Comparison of ENCODE assay signal across 24 cellular contexts in the genomic region with DNA sequence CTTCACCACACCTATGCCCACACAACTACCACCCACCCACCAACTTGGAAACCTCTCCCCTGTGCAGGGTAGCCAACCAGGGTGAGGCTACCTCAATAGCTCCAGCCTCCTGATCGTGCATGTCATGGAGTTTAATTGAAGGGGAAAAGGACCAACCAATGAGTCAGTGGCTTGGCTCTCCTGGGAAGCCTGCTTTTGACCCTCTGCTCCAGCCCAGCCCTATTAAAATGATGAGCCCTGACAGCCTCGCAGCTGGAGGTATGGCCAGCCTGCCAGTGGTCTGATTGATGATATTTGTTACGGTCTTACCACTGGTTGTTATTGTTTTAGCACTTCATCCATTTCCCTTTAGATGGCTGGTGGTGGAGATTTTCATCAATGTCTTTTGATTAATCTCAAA.
A peak's percentile ranks its signal among the peaks of the same experiment; 100 is the strongest.
DNase-seq lines count a peak whose midpoint lies in the region; ATAC-seq and TF ChIP-seq lines count a peak whose summit lies in the region.
"Had no signal": no experiment of that assay in that cellular context is flagged by ENCODE, and none has a peak within 500 bp of the region (broad histone marks: within the 10 kb centered on the region; RNA-seq: fewer than 3 reads in every experiment).

No MANE protein-coding gene starts in this region.

- H3K18ac ChIP-seq in H9 (ENCODE audit: insufficient read length, low read depth, low read length): no peak overlapping the region

- no peaks in the 10 kb centered on the region for H3K79me2 ChIP-seq in GM23338 (replicated peaks; ENCODE audit: insufficient read depth)
- H3K79me2 ChIP-seq in H9 (ENCODE audit: insufficient read depth, low read length): no peaks in the 10 kb centered on the region

- no peak overlapping the region for H2BK20ac ChIP-seq in H9 (ENCODE audit: low read depth, low read length, poor library complexity, severe bottlenecking)

- no peaks in the 10 kb centered on the region for H3K79me1 ChIP-seq in H9 (ENCODE audit: insufficient read depth, low read depth, low read length, poor library complexity, severe bottlenecking)

- ATAC-seq in GM23338: no peak
- ATAC-seq: A549; CD8-positive, alpha-beta T cell; GM12878 had no signal

- CTCF ChIA-PET in HEK293T (lab: Yijun Ruan, JAX): interaction anchor here (0.6 kb wide), 1 partner anchor 21 kb away, joined by 7 read pairs; no protein-coding TSS in a partner anchor

- no peak overlapping the region for H3K14ac ChIP-seq in H9 (ENCODE audit: insufficient read depth, low read length)

- no peak overlapping the region for H3T11ph ChIP-seq in H9 (ENCODE audit: low read length)

- H3K9me2 ChIP-seq in GM23338 (ENCODE audit: insufficient read depth): peaks cover 17% of the 10 kb centered on the region

- WGBS in H9 (ENCODE audit: extremely low coverage, insufficient read length, low lambda C conversion rate): no CpG with 5 or more reads among the region's 3 CpGs

- H3K27ac ChIP-seq in GM23338 (ENCODE audit: low read depth) (no peak overlapping the region), H9 (ENCODE audit: insufficient read length, low read depth, low read length) (no peak overlapping the region)
- H3K27ac ChIP-seq: 22Rv1; A549; BLaER1 treated with 17β-estradiol and CSF1 and Interleukin-3, amounts not matched to agents 10 nM and 100 nM; C4-2B had no signal

- TF ChIP-seq CTCF in GM23338 (conservative IDR thresholded peaks at IDR 0.05; ENCODE audit: low read depth in 2 of 2) (no peak), H9 (conservative IDR thresholded peaks at IDR 0.05) (no peak)

- H3K9ac ChIP-seq in H9 (ENCODE audit: extremely low read depth, insufficient read length, low read length): no peak overlapping the region
- H3K9ac ChIP-seq: BLaER1 treated with 17β-estradiol and CSF1 and Interleukin-3, amounts not matched to agents 10 nM and 100 nM had no signal

- H2BK15ac ChIP-seq in H9 (ENCODE audit: low read depth, low read length): no peak overlapping the region

- no peaks in the 10 kb centered on the region for H3K23me2 ChIP-seq in H9 (ENCODE audit: insufficient read length, low read depth, low read length, poor library complexity, severe bottlenecking)

- H3K9me3 Mint-ChIP-seq in GM23338 (no peaks in the 10 kb centered on the region), H9 (no peaks in the 10 kb centered on the region)
- H3K9me3 Mint-ChIP-seq in activated CD4-positive, alpha-beta T cell treated with anti-CD3 and anti-CD28 coated beads, Interleukin-2, amount 10 ng/mL, durations not matched to agents 24 days and 14 days: no peaks in the 10 kb centered on the region
- H3K9me3 Mint-ChIP-seq: CD4-positive, alpha-beta T cell had no signal

- H3K4me1 Mint-ChIP-seq in GM23338 (no peaks in the 10 kb centered on the region), H9 (no peaks in the 10 kb centered on the region)
- H3K4me1 Mint-ChIP-seq in activated CD4-positive, alpha-beta T cell treated with anti-CD3 and anti-CD28 coated beads, Interleukin-2, amount 10 ng/mL, durations not matched to agents 24 days and 14 days: no peaks in the 10 kb centered on the region
- H3K4me1 Mint-ChIP-seq: B cell had no signal

- H3K27me3 ChIP-seq in GM23338 (ENCODE audit: insufficient read depth) (no peaks in the 10 kb centered on the region), H9 (ENCODE audit: insufficient read depth, low read length) (no peaks in the 10 kb centered on the region)

- H3K4ac ChIP-seq in H9 (ENCODE audit: low read depth, low read length): no peak overlapping the region

- H3K4me2 ChIP-seq in GM23338 (no peak overlapping the region), H9 (ENCODE audit: insufficient read depth, insufficient read length, low read length) (no peak overlapping the region)
- H3K4me2 ChIP-seq: A549; BLaER1 treated with 17β-estradiol and CSF1 and Interleukin-3, amounts not matched to agents 10 nM and 100 nM had no signal

- POLR2A ChIA-PET in HEK293T (lab: Yijun Ruan, JAX): no interaction called here

- no peak overlapping the region for H2BK120ac ChIP-seq in H9 (ENCODE audit: low read depth, low read length, poor library complexity, severe bottlenecking)

- no peak overlapping the region for H3K23ac ChIP-seq in H9 (ENCODE audit: insufficient read length, low read depth, low read length)

- no peaks in the 10 kb centered on the region for H3K4me1 ChIP-seq in GM23338 (ENCODE audit: insufficient read depth)
- no peaks in the 10 kb centered on the region for H3K4me1 ChIP-seq in H9 (ENCODE audit: insufficient read depth, low read length)
- H3K4me1 ChIP-seq: A549, Caco-2 had no signal

- H3K36me3 ChIP-seq in GM23338 (ENCODE audit: insufficient read depth): no peaks in the 10 kb centered on the region
- H3K36me3 ChIP-seq: BLaER1 treated with 17β-estradiol and CSF1 and Interleukin-3, amounts not matched to agents 10 nM and 100 nM had no signal

- H4K91ac ChIP-seq in H9 (ENCODE audit: insufficient read length, low read depth, low read length): no peak overlapping the region

- no peaks in the 10 kb centered on the region for H3F3A ChIP-seq in GM23338 (replicated peaks; ENCODE audit: low read depth)

- intact Hi-C loops in activated CD4-positive, alpha-beta T cell treated with anti-CD3 and anti-CD28 coated beads, Interleukin-2, amount 10 ng/mL, durations not matched to agents 24 days and 14 days (cut with micrococcal nuclease): no loop called here

- H2AK5ac ChIP-seq in H9 (ENCODE audit: insufficient read length, low read length): no peak overlapping the region

- H3K4me3 Mint-ChIP-seq in GM23338 (no peak overlapping the region), H9 (no peak overlapping the region)
- no peak overlapping the region for H3K4me3 Mint-ChIP-seq in activated CD4-positive, alpha-beta T cell treated with anti-CD3 and anti-CD28 coated beads, Interleukin-2, amount 10 ng/mL, durations not matched to agents 24 days and 14 days
- H3K4me3 Mint-ChIP-seq: B cell; CD4-positive, alpha-beta T cell; CD8-positive, alpha-beta T cell had no signal

- no peaks in the 10 kb centered on the region for H3K27me3 Mint-ChIP-seq in GM23338 (ENCODE audit: insufficient read depth, low read depth, poor library complexity)
- no peaks in the 10 kb centered on the region for H3K27me3 Mint-ChIP-seq in activated CD4-positive, alpha-beta T cell treated with anti-CD3 and anti-CD28 coated beads, Interleukin-2, amount 10 ng/mL, durations not matched to agents 24 days and 14 days
- no peaks in the 10 kb centered on the region; the same call in 1 of the 2 replicates for H3K27me3 Mint-ChIP-seq in H9 (ENCODE audit: low read depth)
- H3K27me3 Mint-ChIP-seq: CD4-positive, alpha-beta T cell had no signal

- no peak overlapping the region for H4K5ac ChIP-seq in H9 (ENCODE audit: insufficient read length, low read depth, low read length)

- no peak overlapping the region for H3K56ac ChIP-seq in H9 (ENCODE audit: insufficient read length, low read depth, low read length)

- H3K27ac Mint-ChIP-seq in GM23338: no peak overlapping the region
- H3K27ac Mint-ChIP-seq in activated CD4-positive, alpha-beta T cell treated with anti-CD3 and anti-CD28 coated beads, Interleukin-2, amount 10 ng/mL, durations not matched to agents 24 days and 14 days: no peak overlapping the region
- H3K27ac Mint-ChIP-seq in H9: peak overlapping the region in 1 of 3 experiments; percentile 79; a peak in 1 of 7 replicates
- H3K27ac Mint-ChIP-seq: B cell; CD4-positive, alpha-beta T cell; CD8-positive, alpha-beta T cell had no signal

- no peaks in the 10 kb centered on the region for H3K36me3 Mint-ChIP-seq in GM23338 (ENCODE audit: low read depth)
- H3K36me3 Mint-ChIP-seq in activated CD4-positive, alpha-beta T cell treated with anti-CD3 and anti-CD28 coated beads, Interleukin-2, amount 10 ng/mL, durations not matched to agents 24 days and 14 days (ENCODE audit: low read depth): no peaks in the 10 kb centered on the region
- no peaks in the 10 kb centered on the region for H3K36me3 Mint-ChIP-seq in H9 (ENCODE audit: insufficient read depth in 1 of 3, low read depth in 3 of 3)
- H3K36me3 Mint-ChIP-seq: CD8-positive, alpha-beta T cell had no signal

- H2BK12ac ChIP-seq in H9 (ENCODE audit: insufficient read length, low read depth, low read length): no peak overlapping the region

- DNase-seq in Daoy (ENCODE audit: low read depth) (peak; percentile 1), GM23338 (ENCODE audit: low spot score) (no peak), HEK293T (ENCODE audit: extremely low spot score) (peak; percentile 20), retina (peak; percentile 12), cerebellar cortex (ENCODE audit: low spot score) (no peak), H9 (no peak)
- DNase-seq in activated CD4-positive, alpha-beta T cell treated with anti-CD3 and anti-CD28 coated beads, Interleukin-2, amount 10 ng/mL, durations not matched to agents 24 days and 14 days: no peak
- DNase-seq: AML-193; Caco-2; Calu3; CD4-positive, alpha-beta T cell; CD8-positive, alpha-beta T cell; DMS 273 treated with DMSO at 0.1 percent for 48 hours; DMS153; DMS53; DMS79; DND-41; GDM1 had no signal

- 0 out of 2 replicates have a peak overlapping the region, but pooled peaks have one; percentile 75 for H2AFZ ChIP-seq in GM23338
- H2AFZ ChIP-seq in H9 (ENCODE audit: low read length): no peak overlapping the region

- no peak overlapping the region for H4K8ac ChIP-seq in H9 (replicated peaks; ENCODE audit: insufficient read length, low read depth, low read length)

- no peaks in the 10 kb centered on the region for H3K9me3 ChIP-seq in H9 (ENCODE audit: control insufficient read depth, low read depth, low read length)
- H3K9me3 ChIP-seq: A549; BLaER1 treated with 17β-estradiol and CSF1 and Interleukin-3, amounts not matched to agents 10 nM and 100 nM; Caco-2 had no signal

- H2BK5ac ChIP-seq in H9 (ENCODE audit: insufficient read length, low read length): no peak overlapping the region

- no peak overlapping the region for H3K4me3 ChIP-seq in GM23338
- H3K4me3 ChIP-seq: A549; BLaER1 treated with 17β-estradiol and CSF1 and Interleukin-3, amounts not matched to agents 10 nM and 100 nM; GM12878 had no signal

- H4K20me1 ChIP-seq in GM23338 (replicated peaks; ENCODE audit: insufficient read depth) (no peaks in the 10 kb centered on the region), H9 (ENCODE audit: control insufficient read depth, insufficient read depth, insufficient read length) (no peaks in the 10 kb centered on the region)
- H4K20me1 ChIP-seq: BLaER1 treated with 17β-estradiol and CSF1 and Interleukin-3, amounts not matched to agents 10 nM and 100 nM had no signal

TF ChIP-seq in GM23338, 12 proteins besides CTCF, POLR2A, EP300 and RAD21 (continues in another document):
- no peak for TF ChIP-seq CREB1 (CRISPR knock-in tag; IDR thresholded peaks at IDR 0.05; ENCODE audit: low read depth)
- TF ChIP-seq EZH2phosphoT487 (IDR thresholded peaks at IDR 0.05; ENCODE audit: unreplicated experiment): no peak

TF ChIP-seq in HEK293T, 16 proteins besides CTCF, POLR2A, EP300 and RAD21 (continues in another document):
- TF ChIP-seq ZNF384 (IDR thresholded peaks at IDR 0.05): no peak

Comparison
In these comparisons a context has a peak if more than half of its experiments do, and no peak if none do; other contexts are left out.
1. DNase-seq: peak in Daoy (single experiment), HEK293T (single experiment) and retina (single experiment); none in GM23338 (single experiment), activated CD4-positive, alpha-beta T cell treated with anti-CD3 and anti-CD28 coated beads, Interleukin-2, amount 10 ng/mL, durations not matched to agents 24 days and 14 days (single experiment), cerebellar cortex (single experiment) and H9 (single experiment).